ENCODE assay signal across 16 cellular contexts in genomic region chr10:112754001-112754411, GRCh38.
DNase-seq lines count a peak whose midpoint lies in the region; ATAC-seq and TF ChIP-seq lines count a peak whose summit lies in the region.
"Had no signal": no experiment of that assay in that cellular context is flagged by ENCODE, and none has a peak within 500 bp of the region (broad histone marks: within the 10 kb centered on the region; RNA-seq: fewer than 3 reads in every experiment).

No MANE protein-coding gene starts in this region.

- intact Hi-C loops in sciatic nerve (cut with DNase I) = no loop called here

- H3K79me1 ChIP-seq in neuronal stem cell (ENCODE audit: low read depth, low read length) = no peaks in the 10 kb centered on the region

- no peak overlapping the region for H3K23ac ChIP-seq in neuronal stem cell (ENCODE audit: low read depth, low read length, poor library complexity)

- ATAC-seq in sciatic nerve = no peak
- ATAC-seq: left lobe of liver, T-helper 17 cell had no signal

- no peak overlapping the region for H3K27ac ChIP-seq in BLaER1 treated with 17β-estradiol and CSF1 and Interleukin-3, amounts not matched to agents 10 nM and 100 nM
- H3K27ac ChIP-seq in neuronal stem cell (replicated peaks; ENCODE audit: low read length) = peak overlapping the region; percentile 32

- no peak overlapping the region for H2AK5ac ChIP-seq in neuronal stem cell (ENCODE audit: low read depth, low read length)

- no peak overlapping the region for H4K91ac ChIP-seq in neuronal stem cell (ENCODE audit: low read depth, low read length, poor library complexity)

- H4K8ac ChIP-seq in neuronal stem cell (ENCODE audit: low read depth, low read length) = no peak overlapping the region

- DNase-seq in Kasumi-1 (lab: John Stamatoyannopoulos, UW) (peak; percentile 22 to 30), choroid plexus epithelial cell (ENCODE audit: low read depth) (peak; percentile 58), neuronal stem cell (ENCODE audit: low spot score) (peak; percentile 35), SKM-1 (lab: John Stamatoyannopoulos, UW; ENCODE audit: unreplicated experiment) (no peak), sciatic nerve (ENCODE audit: low spot score) (no peak), DMS114 treated with DMSO at 0.1 percent for 48 hours (lab: John Stamatoyannopoulos, UW; ENCODE audit: unreplicated experiment) (no peak), NCI-H345 treated with DMSO at 0.1 percent for 48 hours (lab: John Stamatoyannopoulos, UW; ENCODE audit: unreplicated experiment) (no peak)
- DNase-seq: activated naive CD8-positive, alpha-beta T cell treated with anti-CD3 and anti-CD28 coated beads for 36 hours; cerebellar nuclear complex; hippocampal formation; NCI-H2029; retina; stimulated activated CD8-positive, alpha-beta memory T cell treated with anti-CD3 and anti-CD28 coated beads, Interleukin-4, amount 100 ng/mL, for 48 hours; T-helper 17 cell had no signal

- no peaks in the 10 kb centered on the region for H3K9me3 ChIP-seq in BLaER1 treated with 17β-estradiol and CSF1 and Interleukin-3, amounts not matched to agents 10 nM and 100 nM (replicated peaks in 1 of 11)
- peaks cover 0 to 2% of the 10 kb centered on the region in 2 donors for H3K9me3 ChIP-seq in neuronal stem cell (replicated peaks in 1 of 2; ENCODE audit: control insufficient read depth in 2 of 2, insufficient read depth in 1 of 2, low read depth in 1 of 2, low read length in 2 of 2)

- H2BK15ac ChIP-seq in neuronal stem cell (ENCODE audit: low read length) = no peak overlapping the region

- no peak overlapping the region for H3K4ac ChIP-seq in neuronal stem cell (ENCODE audit: low read length)

- peak overlapping the region; percentile 24 for H2AFZ ChIP-seq in neuronal stem cell (ENCODE audit: low read length)

- H4K20me1 ChIP-seq in BLaER1 treated with 17β-estradiol and CSF1 and Interleukin-3, amounts not matched to agents 10 nM and 100 nM = no peaks in the 10 kb centered on the region; a peak in 1 of 22 replicates

- peak overlapping the region in 8 of 11 experiments; percentile 11 to 55 (median 42); a peak in 16 of 22 replicates for H3K4me2 ChIP-seq in BLaER1 treated with 17β-estradiol and CSF1 and Interleukin-3, amounts not matched to agents 10 nM and 100 nM
- no peak overlapping the region for H3K4me2 ChIP-seq in neuronal stem cell (ENCODE audit: insufficient read depth, low read length, poor library complexity, severe bottlenecking)

- H2BK12ac ChIP-seq in neuronal stem cell (ENCODE audit: low read length) = no peak overlapping the region

- H3K4me1 ChIP-seq in BLaER1 treated with 17β-estradiol and CSF1 and Interleukin-3, amounts not matched to agents 10 nM and 100 nM = peaks cover 0 to 14% (median 10%) of the 10 kb centered on the region in 10 experiments; a peak in 16 of 20 replicates
- H3K4me1 ChIP-seq in neuronal stem cell (ENCODE audit: control insufficient read depth in 2 of 2, insufficient read depth in 1 of 2, low read depth in 1 of 2, low read length in 2 of 2) = peaks cover 9 to 24% of the 10 kb centered on the region in 2 donors

- no peak overlapping the region for H2BK5ac ChIP-seq in neuronal stem cell (ENCODE audit: low read length)

- no peak overlapping the region for H3K9ac ChIP-seq in BLaER1 treated with 17β-estradiol and CSF1 and Interleukin-3, amounts not matched to agents 10 nM and 100 nM
- no peak overlapping the region for H3K9ac ChIP-seq in neuronal stem cell (ENCODE audit: low read depth, low read length, poor library complexity)

- no peak for TF ChIP-seq CTCF in choroid plexus epithelial cell (conservative IDR thresholded peaks at IDR 0.05; ENCODE audit: low read depth, low read length)

- no peak overlapping the region for H2BK120ac ChIP-seq in neuronal stem cell (ENCODE audit: low read depth, low read length)

- H3K4me3 ChIP-seq in BLaER1 treated with 17β-estradiol and CSF1 and Interleukin-3, amounts not matched to agents 10 nM and 100 nM = no peak overlapping the region
- H3K4me3 ChIP-seq in choroid plexus epithelial cell (ENCODE audit: low read depth, low read length) (peak overlapping the region; percentile 3), neuronal stem cell (ENCODE audit: low read length in 2 of 2) (peak overlapping the region in 1 of 2 donors; percentile 23)

- no peaks in the 10 kb centered on the region for H3K27me3 ChIP-seq in BLaER1 treated with 17β-estradiol and CSF1 and Interleukin-3, amounts not matched to agents 10 nM and 100 nM
- no peaks in the 10 kb centered on the region for H3K27me3 ChIP-seq in neuronal stem cell (ENCODE audit: control insufficient read depth in 3 of 3, insufficient read depth in 3 of 3, low read depth in 1 of 3, low read length in 3 of 3)

- no peak overlapping the region for H3K14ac ChIP-seq in neuronal stem cell (ENCODE audit: low read length)

- no peak overlapping the region for H3K18ac ChIP-seq in neuronal stem cell (ENCODE audit: low read length)

- WGBS in neuronal stem cell (ENCODE audit: extremely low coverage in 2 of 2, insufficient read length in 2 of 2, insufficient replicate concordance in 1 of 2), 2 donors = no CpG with 5 or more reads among the region's 10 CpGs

- peaks cover 0 to 16% (median 0%) of the 10 kb centered on the region in 11 experiments; a peak in 7 of 22 replicates for H3K36me3 ChIP-seq in BLaER1 treated with 17β-estradiol and CSF1 and Interleukin-3, amounts not matched to agents 10 nM and 100 nM
- no peaks in the 10 kb centered on the region for H3K36me3 ChIP-seq in neuronal stem cell (replicated peaks in 1 of 2; ENCODE audit: control insufficient read depth in 2 of 2, insufficient read depth in 2 of 2, low read length in 2 of 2)

Comparison
In these comparisons a context has a peak if more than half of its experiments do, and no peak if none do; other contexts are left out.
1. DNase-seq: peak in Kasumi-1 (2 of 2), choroid plexus epithelial cell (single experiment) and neuronal stem cell (single experiment); none in SKM-1 (single experiment), sciatic nerve (single experiment), DMS114 treated with DMSO at 0.1 percent for 48 hours (single experiment) and NCI-H345 treated with DMSO at 0.1 percent for 48 hours (single experiment).